ENCODE assay signal across 9 cellular contexts in genomic region chr1:10941891-10942541, GRCh38.
A peak's percentile ranks its signal among the peaks of the same experiment; 100 is the strongest.
DNase-seq lines count a peak whose midpoint lies in the region; ATAC-seq, FAIRE-seq and TF ChIP-seq lines count a peak whose summit lies in the region.
"Had no signal": no experiment of that assay in that cellular context is flagged by ENCODE, and none has a peak within 500 bp of the region (broad histone marks: within the 10 kb centered on the region; RNA-seq: fewer than 3 reads in every experiment).

No MANE protein-coding gene starts in this region.

- WGBS in liver: 8% methylated on average over 21 of the region's 21 CpGs

- DNase-seq in Caki2 (ENCODE audit: low read depth): peak; percentile 27
- peak; percentile 78 for DNase-seq in HTR-8/SVneo (ENCODE audit: insufficient read length, low spot score)
- peak; percentile 24 for DNase-seq in central memory CD4-positive, alpha-beta T cell
- DNase-seq in stimulated activated CD8-positive, alpha-beta memory T cell treated with anti-CD3 and anti-CD28 coated beads, Interleukin-2, amount 100 ng/mL, for 1 hour (ENCODE audit: low read depth in 2 of 2): peak; percentile 29 to 39

- TF ChIP-seq RAD21 in liver (IDR thresholded peaks at IDR 0.05): peak; percentile 50 to 71

- no peak for FAIRE-seq in HTR-8/SVneo (lab: Jason Lieb, UNC)
- FAIRE-seq: TTC549 had no signal

- H3K36me3 ChIP-seq in liver (ENCODE audit: control insufficient read depth in 4 of 4, insufficient read depth in 3 of 4, low read depth in 1 of 4, low read length in 3 of 4): no peaks in the 10 kb centered on the region

- TF ChIP-seq CTCF in VCaP (conservative IDR thresholded peaks at IDR 0.05) (peak; percentile 88), liver (IDR thresholded peaks at IDR 0.05; ENCODE audit: low read depth, low read length, missing input control) (peak; percentile 74)

- H3K9me3 ChIP-seq in liver (ENCODE audit: control insufficient read depth in 4 of 4, low read length in 3 of 4): no peaks in the 10 kb centered on the region

- no peak overlapping the region for H3K4me3 ChIP-seq in liver (ENCODE audit: low read depth in 1 of 3, low read length in 3 of 3)

- in situ Hi-C loops in Caki2 (cut with HindIII; ENCODE audit: low pct_unique_long_range_greater_than_20kb, low sequenced_read_pairs): no loop called here

- no peak overlapping the region for H3K9ac ChIP-seq in liver (ENCODE audit: low read depth in 1 of 2, low read length in 2 of 2)

- H3K27me3 ChIP-seq in liver (ENCODE audit: control insufficient read depth in 4 of 4, insufficient read depth in 4 of 4, low read length in 3 of 4): no peaks in the 10 kb centered on the region

- H3K4me1 ChIP-seq in liver (ENCODE audit: control insufficient read depth in 4 of 4, insufficient read depth in 4 of 4, low read length in 3 of 4): peaks cover 0 to 14% (median 9%) of the 10 kb centered on the region in 4 donors

- ATAC-seq in HG03175 (IDR thresholded peaks at IDR 0.05; ENCODE audit: unreplicated experiment): no peak
- no peak for ATAC-seq in GM21717 (IDR thresholded peaks at IDR 0.05; ENCODE audit: unreplicated experiment)

- no peak overlapping the region for H3K27ac ChIP-seq in VCaP
- H3K27ac ChIP-seq in liver (ENCODE audit: low read depth in 1 of 2, low read length in 2 of 2): no peak overlapping the region

TF ChIP-seq in liver, 16 proteins besides CTCF, POLR2A, EP300 and RAD21:
- TF ChIP-seq EGR1 (IDR thresholded peaks at IDR 0.05; ENCODE audit: low read depth in 2 of 2) (no peak), YY1 (IDR thresholded peaks at IDR 0.05) (no peak), MAX (IDR thresholded peaks at IDR 0.05) (no peak), NR2F2 (IDR thresholded peaks at IDR 0.05) (no peak), REST (IDR thresholded peaks at IDR 0.05) (no peak), JUND (IDR thresholded peaks at IDR 0.05) (no peak), ZBTB33 (IDR thresholded peaks at IDR 0.05) (no peak)

Comparison
In these comparisons a context has a peak if more than half of its experiments do, and no peak if none do; other contexts are left out.
1. DNase-seq: peak in every context shown above with its lines; median percentile 78 in HTR-8/SVneo; 34 in stimulated activated CD8-positive, alpha-beta memory T cell treated with anti-CD3 and anti-CD28 coated beads, Interleukin-2, amount 100 ng/mL, for 1 hour; 27 in Caki2; 24 in central memory CD4-positive, alpha-beta T cell.